1 cellular context compared by ENCODE assay signal in the genomic region with DNA sequence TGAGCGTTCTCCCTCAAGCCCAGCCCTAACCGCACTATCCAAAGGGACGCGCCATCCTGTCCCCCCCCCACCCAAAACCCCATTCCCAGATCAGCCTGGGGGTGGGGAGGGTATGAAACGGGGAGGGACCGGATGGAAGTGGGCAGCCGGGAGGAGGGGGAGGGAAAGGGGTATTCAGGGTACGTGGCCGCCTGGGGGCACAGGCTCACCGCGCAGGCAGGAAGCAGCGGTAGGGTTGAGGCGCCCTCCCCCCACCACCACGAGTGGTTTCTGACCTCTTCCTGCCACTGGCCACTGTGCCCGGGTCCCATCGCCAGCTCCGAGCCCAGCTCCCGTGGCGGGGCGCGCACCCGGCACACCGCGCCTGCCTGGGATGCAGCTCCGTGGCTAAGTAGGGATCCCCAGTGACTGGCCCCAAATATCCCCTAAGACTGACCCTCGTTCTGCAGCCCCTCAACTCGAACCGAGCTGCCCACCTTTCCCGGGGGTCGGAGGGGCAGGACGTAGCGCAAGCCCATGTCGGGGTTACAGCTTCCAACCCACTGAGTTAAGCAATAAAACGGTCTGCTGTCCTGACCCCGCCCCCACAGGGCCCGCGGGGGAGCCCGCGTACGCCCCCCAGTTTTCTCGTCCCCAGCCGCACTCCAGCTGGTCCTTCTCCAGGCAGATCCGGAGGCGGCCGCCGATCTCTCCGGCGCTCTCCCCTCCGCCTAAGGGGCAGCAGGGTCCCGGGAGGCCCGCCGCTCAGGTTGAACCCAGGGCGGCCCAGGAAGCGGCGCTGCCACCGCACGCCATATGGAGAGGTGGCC.
TF ChIP-seq lines count a peak whose summit lies in the region.

No MANE protein-coding gene starts in this region.

TF ChIP-seq in HEK293, 187 proteins besides CTCF, POLR2A, EP300 and RAD21 (continued from another document and continues in another):
- TF ChIP-seq, protein P1, sequence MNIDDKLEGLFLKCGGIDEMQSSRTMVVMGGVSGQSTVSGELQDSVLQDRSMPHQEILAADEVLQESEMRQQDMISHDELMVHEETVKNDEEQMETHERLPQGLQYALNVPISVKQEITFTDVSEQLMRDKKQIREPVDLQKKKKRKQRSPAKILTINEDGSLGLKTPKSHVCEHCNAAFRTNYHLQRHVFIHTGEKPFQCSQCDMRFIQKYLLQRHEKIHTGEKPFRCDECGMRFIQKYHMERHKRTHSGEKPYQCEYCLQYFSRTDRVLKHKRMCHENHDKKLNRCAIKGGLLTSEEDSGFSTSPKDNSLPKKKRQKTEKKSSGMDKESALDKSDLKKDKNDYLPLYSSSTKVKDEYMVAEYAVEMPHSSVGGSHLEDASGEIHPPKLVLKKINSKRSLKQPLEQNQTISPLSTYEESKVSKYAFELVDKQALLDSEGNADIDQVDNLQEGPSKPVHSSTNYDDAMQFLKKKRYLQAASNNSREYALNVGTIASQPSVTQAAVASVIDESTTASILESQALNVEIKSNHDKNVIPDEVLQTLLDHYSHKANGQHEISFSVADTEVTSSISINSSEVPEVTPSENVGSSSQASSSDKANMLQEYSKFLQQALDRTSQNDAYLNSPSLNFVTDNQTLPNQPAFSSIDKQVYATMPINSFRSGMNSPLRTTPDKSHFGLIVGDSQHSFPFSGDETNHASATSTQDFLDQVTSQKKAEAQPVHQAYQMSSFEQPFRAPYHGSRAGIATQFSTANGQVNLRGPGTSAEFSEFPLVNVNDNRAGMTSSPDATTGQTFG (tag by site-specific recombination; IDR thresholded peaks at IDR 0.05; ENCODE audit: borderline replicate concordance) = no peak
- TF ChIP-seq, protein P2, sequence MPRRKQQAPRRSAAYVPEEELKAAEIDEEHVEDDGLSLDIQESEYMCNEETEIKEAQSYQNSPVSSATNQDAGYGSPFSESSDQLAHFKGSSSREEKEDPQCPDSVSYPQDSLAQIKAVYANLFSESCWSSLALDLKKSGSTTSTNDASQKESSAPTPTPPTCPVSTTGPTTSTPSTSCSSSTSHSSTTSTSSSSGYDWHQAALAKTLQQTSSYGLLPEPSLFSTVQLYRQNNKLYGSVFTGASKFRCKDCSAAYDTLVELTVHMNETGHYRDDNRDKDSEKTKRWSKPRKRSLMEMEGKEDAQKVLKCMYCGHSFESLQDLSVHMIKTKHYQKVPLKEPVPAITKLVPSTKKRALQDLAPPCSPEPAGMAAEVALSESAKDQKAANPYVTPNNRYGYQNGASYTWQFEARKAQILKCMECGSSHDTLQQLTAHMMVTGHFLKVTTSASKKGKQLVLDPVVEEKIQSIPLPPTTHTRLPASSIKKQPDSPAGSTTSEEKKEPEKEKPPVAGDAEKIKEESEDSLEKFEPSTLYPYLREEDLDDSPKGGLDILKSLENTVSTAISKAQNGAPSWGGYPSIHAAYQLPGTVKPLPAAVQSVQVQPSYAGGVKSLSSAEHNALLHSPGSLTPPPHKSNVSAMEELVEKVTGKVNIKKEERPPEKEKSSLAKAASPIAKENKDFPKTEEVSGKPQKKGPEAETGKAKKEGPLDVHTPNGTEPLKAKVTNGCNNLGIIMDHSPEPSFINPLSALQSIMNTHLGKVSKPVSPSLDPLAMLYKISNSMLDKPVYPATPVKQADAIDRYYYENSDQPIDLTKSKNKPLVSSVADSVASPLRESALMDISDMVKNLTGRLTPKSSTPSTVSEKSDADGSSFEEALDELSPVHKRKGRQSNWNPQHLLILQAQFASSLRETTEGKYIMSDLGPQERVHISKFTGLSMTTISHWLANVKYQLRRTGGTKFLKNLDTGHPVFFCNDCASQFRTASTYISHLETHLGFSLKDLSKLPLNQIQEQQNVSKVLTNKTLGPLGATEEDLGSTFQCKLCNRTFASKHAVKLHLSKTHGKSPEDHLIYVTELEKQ (tag by site-specific recombination; IDR thresholded peaks at IDR 0.05; ENCODE audit: borderline replicate concordance) = no peak
- TF ChIP-seq EGR2 (tag by site-specific recombination; IDR thresholded peaks at IDR 0.05; ENCODE audit: low read depth) (peak; percentile 39), ZNF350 (tag by site-specific recombination; IDR thresholded peaks at IDR 0.05) (no peak), ZNF510 (tag by site-specific recombination; IDR thresholded peaks at IDR 0.05; ENCODE audit: insufficient replicate concordance) (no peak), ZNF629 (tag by site-specific recombination; IDR thresholded peaks at IDR 0.05) (no peak), ZNF561 (tag by site-specific recombination; IDR thresholded peaks at IDR 0.05; ENCODE audit: borderline replicate concordance) (no peak), ZNF10 (tag by site-specific recombination; IDR thresholded peaks at IDR 0.05) (no peak), ZNF610 (tag by site-specific recombination; IDR thresholded peaks at IDR 0.05; ENCODE audit: borderline replicate concordance) (no peak), KLF16 (tag by site-specific recombination; IDR thresholded peaks at IDR 0.05) (peak; percentile 30; the same call in 1 of the 2 replicates), ZFP69B (tag by site-specific recombination; IDR thresholded peaks at IDR 0.05) (no peak), ZSCAN16 (tag by site-specific recombination; IDR thresholded peaks at IDR 0.05) (no peak), ZFHX2 (tag by site-specific recombination; conservative IDR thresholded peaks at IDR 0.05) (peak; percentile 64), WT1 (tag by site-specific recombination; IDR thresholded peaks at IDR 0.05) (peak; percentile 77), ZNF19 (tag by site-specific recombination; IDR thresholded peaks at IDR 0.05; ENCODE audit: low read depth) (no peak), ZFP37 (tag by site-specific recombination; IDR thresholded peaks at IDR 0.05) (no peak), ZBTB17 (tag by site-specific recombination; IDR thresholded peaks at IDR 0.05) (peak; percentile 46), ZNF394 (tag by site-specific recombination; IDR thresholded peaks at IDR 0.05; ENCODE audit: borderline replicate concordance) (no peak), ZNF560 (tag by site-specific recombination; IDR thresholded peaks at IDR 0.05; ENCODE audit: borderline replicate concordance) (no peak), ZBTB7A (tag by site-specific recombination; IDR thresholded peaks at IDR 0.05; ENCODE audit: low read depth) (peak; percentile 19; the same call in 1 of the 2 replicates), ZNF341 (tag by site-specific recombination; IDR thresholded peaks at IDR 0.05; ENCODE audit: low read depth) (peak; percentile 42), FEZF1 (tag by site-specific recombination; IDR thresholded peaks at IDR 0.05) (no peak), ZNF433 (tag by site-specific recombination; IDR thresholded peaks at IDR 0.05; ENCODE audit: low read depth) (no peak), ZNF624 (tag by site-specific recombination; IDR thresholded peaks at IDR 0.05) (no peak), SCRT2 (tag by site-specific recombination; IDR thresholded peaks at IDR 0.05) (no peak), ZEB2 (tag by site-specific recombination; IDR thresholded peaks at IDR 0.05) (peak; percentile 67), HOXD13 (CRISPR knock-in tag; IDR thresholded peaks at IDR 0.05; ENCODE audit: borderline replicate concordance) (no peak), ZNF248 (tag by site-specific recombination; IDR thresholded peaks at IDR 0.05) (no peak), ZNF138 (tag by site-specific recombination; IDR thresholded peaks at IDR 0.05; ENCODE audit: borderline replicate concordance) (no peak), ZNF660 (tag by site-specific recombination; IDR thresholded peaks at IDR 0.05) (no peak), GLIS1 (tag by site-specific recombination; IDR thresholded peaks at IDR 0.05) (no peak)
- TF ChIP-seq, protein P3, sequence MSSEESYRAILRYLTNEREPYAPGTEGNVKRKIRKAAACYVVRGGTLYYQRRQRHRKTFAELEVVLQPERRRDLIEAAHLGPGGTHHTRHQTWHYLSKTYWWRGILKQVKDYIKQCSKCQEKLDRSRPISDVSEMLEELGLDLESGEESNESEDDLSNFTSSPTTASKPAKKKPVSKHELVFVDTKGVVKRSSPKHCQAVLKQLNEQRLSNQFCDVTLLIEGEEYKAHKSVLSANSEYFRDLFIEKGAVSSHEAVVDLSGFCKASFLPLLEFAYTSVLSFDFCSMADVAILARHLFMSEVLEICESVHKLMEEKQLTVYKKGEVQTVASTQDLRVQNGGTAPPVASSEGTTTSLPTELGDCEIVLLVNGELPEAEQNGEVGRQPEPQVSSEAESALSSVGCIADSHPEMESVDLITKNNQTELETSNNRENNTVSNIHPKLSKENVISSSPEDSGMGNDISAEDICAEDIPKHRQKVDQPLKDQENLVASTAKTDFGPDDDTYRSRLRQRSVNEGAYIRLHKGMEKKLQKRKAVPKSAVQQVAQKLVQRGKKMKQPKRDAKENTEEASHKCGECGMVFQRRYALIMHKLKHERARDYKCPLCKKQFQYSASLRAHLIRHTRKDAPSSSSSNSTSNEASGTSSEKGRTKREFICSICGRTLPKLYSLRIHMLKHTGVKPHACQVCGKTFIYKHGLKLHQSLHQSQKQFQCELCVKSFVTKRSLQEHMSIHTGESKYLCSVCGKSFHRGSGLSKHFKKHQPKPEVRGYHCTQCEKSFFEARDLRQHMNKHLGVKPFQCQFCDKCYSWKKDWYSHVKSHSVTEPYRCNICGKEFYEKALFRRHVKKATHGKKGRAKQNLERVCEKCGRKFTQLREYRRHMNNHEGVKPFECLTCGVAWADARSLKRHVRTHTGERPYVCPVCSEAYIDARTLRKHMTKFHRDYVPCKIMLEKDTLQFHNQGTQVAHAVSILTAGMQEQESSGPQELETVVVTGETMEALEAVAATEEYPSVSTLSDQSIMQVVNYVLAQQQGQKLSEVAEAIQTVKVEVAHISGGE (tag by site-specific recombination; conservative IDR thresholded peaks at IDR 0.05; ENCODE audit: low read depth) = no peak
- TF ChIP-seq, protein P4, sequence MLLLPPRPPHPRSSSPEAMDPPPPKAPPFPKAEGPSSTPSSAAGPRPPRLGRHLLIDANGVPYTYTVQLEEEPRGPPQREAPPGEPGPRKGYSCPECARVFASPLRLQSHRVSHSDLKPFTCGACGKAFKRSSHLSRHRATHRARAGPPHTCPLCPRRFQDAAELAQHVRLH (tag by site-specific recombination; IDR thresholded peaks at IDR 0.05) = peak; percentile 48; the same call in 1 of the 2 replicates
- TF ChIP-seq, protein P5, sequence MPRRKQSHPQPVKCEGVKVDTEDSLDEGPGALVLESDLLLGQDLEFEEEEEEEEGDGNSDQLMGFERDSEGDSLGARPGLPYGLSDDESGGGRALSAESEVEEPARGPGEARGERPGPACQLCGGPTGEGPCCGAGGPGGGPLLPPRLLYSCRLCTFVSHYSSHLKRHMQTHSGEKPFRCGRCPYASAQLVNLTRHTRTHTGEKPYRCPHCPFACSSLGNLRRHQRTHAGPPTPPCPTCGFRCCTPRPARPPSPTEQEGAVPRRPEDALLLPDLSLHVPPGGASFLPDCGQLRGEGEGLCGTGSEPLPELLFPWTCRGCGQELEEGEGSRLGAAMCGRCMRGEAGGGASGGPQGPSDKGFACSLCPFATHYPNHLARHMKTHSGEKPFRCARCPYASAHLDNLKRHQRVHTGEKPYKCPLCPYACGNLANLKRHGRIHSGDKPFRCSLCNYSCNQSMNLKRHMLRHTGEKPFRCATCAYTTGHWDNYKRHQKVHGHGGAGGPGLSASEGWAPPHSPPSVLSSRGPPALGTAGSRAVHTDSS (tag by site-specific recombination; IDR thresholded peaks at IDR 0.05) = no peak
- TF ChIP-seq, protein P6, sequence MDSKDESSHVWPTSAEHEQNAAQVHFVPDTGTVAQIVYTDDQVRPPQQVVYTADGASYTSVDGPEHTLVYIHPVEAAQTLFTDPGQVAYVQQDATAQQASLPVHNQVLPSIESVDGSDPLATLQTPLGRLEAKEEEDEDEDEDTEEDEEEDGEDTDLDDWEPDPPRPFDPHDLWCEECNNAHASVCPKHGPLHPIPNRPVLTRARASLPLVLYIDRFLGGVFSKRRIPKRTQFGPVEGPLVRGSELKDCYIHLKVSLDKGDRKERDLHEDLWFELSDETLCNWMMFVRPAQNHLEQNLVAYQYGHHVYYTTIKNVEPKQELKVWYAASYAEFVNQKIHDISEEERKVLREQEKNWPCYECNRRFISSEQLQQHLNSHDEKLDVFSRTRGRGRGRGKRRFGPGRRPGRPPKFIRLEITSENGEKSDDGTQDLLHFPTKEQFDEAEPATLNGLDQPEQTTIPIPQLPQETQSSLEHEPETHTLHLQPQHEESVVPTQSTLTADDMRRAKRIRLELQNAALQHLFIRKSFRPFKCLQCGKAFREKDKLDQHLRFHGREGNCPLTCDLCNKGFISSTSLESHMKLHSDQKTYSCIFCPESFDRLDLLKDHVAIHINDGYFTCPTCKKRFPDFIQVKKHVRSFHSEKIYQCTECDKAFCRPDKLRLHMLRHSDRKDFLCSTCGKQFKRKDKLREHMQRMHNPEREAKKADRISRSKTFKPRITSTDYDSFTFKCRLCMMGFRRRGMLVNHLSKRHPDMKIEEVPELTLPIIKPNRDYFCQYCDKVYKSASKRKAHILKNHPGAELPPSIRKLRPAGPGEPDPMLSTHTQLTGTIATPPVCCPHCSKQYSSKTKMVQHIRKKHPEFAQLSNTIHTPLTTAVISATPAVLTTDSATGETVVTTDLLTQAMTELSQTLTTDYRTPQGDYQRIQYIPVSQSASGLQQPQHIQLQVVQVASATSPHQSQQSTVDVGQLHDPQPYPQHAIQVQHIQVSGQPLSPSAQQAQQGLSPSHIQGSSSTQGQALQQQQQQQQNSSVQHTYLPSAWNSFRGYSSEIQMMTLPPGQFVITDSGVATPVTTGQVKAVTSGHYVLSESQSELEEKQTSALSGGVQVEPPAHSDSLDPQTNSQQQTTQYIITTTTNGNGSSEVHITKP (tag by site-specific recombination; IDR thresholded peaks at IDR 0.05) = 0 out of 2 replicates have a peak, but pooled peaks have one; percentile 40
- TF ChIP-seq, protein P7, sequence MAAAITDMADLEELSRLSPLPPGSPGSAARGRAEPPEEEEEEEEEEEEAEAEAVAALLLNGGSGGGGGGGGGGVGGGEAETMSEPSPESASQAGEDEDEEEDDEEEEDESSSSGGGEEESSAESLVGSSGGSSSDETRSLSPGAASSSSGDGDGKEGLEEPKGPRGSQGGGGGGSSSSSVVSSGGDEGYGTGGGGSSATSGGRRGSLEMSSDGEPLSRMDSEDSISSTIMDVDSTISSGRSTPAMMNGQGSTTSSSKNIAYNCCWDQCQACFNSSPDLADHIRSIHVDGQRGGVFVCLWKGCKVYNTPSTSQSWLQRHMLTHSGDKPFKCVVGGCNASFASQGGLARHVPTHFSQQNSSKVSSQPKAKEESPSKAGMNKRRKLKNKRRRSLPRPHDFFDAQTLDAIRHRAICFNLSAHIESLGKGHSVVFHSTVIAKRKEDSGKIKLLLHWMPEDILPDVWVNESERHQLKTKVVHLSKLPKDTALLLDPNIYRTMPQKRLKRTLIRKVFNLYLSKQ (tag by site-specific recombination; IDR thresholded peaks at IDR 0.05; ENCODE audit: borderline replicate concordance) = no peak
- TF ChIP-seq, protein P8, sequence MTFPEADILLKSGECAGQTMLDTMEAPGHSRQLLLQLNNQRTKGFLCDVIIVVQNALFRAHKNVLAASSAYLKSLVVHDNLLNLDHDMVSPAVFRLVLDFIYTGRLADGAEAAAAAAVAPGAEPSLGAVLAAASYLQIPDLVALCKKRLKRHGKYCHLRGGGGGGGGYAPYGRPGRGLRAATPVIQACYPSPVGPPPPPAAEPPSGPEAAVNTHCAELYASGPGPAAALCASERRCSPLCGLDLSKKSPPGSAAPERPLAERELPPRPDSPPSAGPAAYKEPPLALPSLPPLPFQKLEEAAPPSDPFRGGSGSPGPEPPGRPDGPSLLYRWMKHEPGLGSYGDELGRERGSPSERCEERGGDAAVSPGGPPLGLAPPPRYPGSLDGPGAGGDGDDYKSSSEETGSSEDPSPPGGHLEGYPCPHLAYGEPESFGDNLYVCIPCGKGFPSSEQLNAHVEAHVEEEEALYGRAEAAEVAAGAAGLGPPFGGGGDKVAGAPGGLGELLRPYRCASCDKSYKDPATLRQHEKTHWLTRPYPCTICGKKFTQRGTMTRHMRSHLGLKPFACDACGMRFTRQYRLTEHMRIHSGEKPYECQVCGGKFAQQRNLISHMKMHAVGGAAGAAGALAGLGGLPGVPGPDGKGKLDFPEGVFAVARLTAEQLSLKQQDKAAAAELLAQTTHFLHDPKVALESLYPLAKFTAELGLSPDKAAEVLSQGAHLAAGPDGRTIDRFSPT (tag by site-specific recombination; IDR thresholded peaks at IDR 0.05) = peak; percentile 87
